ENCODE assay signal across 8 cellular contexts in the genomic region with DNA sequence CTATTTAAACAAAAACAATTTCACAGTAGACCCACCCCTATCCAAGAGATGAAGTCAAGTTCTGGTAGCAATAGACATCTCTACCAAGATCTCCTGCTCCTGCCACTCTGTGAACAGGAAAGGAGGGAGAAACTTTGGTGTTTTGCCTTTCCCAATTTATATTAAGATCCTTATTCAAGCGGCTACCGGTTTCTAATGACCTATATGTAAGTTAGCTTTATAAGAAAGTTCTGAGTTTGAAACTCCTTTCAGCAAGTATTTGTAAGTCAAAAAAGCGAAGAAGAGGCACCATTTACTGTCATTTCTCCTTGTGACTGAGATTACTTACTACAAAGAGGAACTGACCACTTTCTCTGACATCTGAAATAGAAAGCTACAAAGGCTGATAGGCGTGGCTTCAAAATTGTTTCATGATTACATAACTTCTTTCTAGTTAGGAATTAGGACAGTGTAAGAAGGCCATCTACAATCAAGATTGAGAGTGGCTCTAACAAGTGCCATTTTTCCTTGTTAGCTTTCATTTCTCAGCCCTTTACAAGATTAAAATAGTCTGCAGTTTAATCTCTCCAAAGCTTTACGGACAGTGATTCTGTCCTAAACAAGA. TPM values are rescaled to one million over a fixed set of nuclear protein-coding genes. Genes with fewer than 3 reads are reported as not detected.
DNase-seq lines count a peak whose midpoint lies in the region; ATAC-seq and TF ChIP-seq lines count a peak whose summit lies in the region.

A gene (plus strand): TSS at position 448 of the 604 bp plus-strand sequence. CDS start 10,803 bp downstream, outside the sequence.

- ATAC-seq in GM18505 (IDR thresholded peaks at IDR 0.05; ENCODE audit: unreplicated experiment): peak; percentile 87
- ATAC-seq in GM21529 (IDR thresholded peaks at IDR 0.05; ENCODE audit: unreplicated experiment): peak; percentile 93
- ATAC-seq in lower lobe of right lung: peak; percentile 68 to 81

- H3K4me1 ChIP-seq in lower lobe of right lung (peaks cover 5% of the 10 kb centered on the region), SJCRH30 (no peaks in the 10 kb centered on the region)

- H3K27ac ChIP-seq in lower lobe of right lung (peak within 1 kb of the TSS; percentile 61), SJCRH30 (no peak within 1 kb of the TSS)

- H3K4me3 ChIP-seq in lower lobe of right lung (peak within 1 kb of the TSS; percentile 38), SJCRH30 (no peak within 1 kb of the TSS)

- in situ Hi-C loops in KBM-7 (cut with MboI; ENCODE audit: low pct_unique_long_range_greater_than_20kb, low sequenced_read_pairs): no loop called here

- H3K27me3 ChIP-seq in lower lobe of right lung (ENCODE audit: low read depth): no peaks in the 10 kb centered on the region
- no peaks in the 10 kb centered on the region for H3K27me3 ChIP-seq in SJCRH30

- H3K36me3 ChIP-seq in lower lobe of right lung (no peaks in the 10 kb centered on the region), SJCRH30 (no peaks in the 10 kb centered on the region)

- H3K9me3 ChIP-seq in lower lobe of right lung (no peaks in the 10 kb centered on the region), SJCRH30 (replicated peaks) (no peaks in the 10 kb centered on the region)

- TF ChIP-seq CTCF in lower lobe of right lung (IDR thresholded peaks at IDR 0.05): no peak

- TF ChIP-seq POLR2A in GM18505 (IDR thresholded peaks at IDR 0.05; ENCODE audit: borderline replicate concordance, extremely low read depth, insufficient read depth, insufficient read length): no peak

- DNase-seq in KBM-7 (peak; percentile 44), lower lobe of right lung (no peak), NCI-H1930 (lab: John Stamatoyannopoulos, UW) (no peak), anterior cingulate cortex (lab: John Stamatoyannopoulos, UW) (no peak), SJCRH30 (no peak), HCEC 1CT (no peak)

- intact Hi-C loops in lower lobe of right lung (cut with DNase I): no loop called here

RNA-seq across cellular contexts. Expression of the gene that starts here (rescaled TPM):
- 84.3 TPM for total RNA-seq in lower lobe of right lung
- not detected in 2 replicates for total RNA-seq in SJCRH30 (2014; rRNA removed; shearing (Covaris generic))

Comparison
In these comparisons a context has a peak if more than half of its experiments do, and no peak if none do; other contexts are left out.
1. RNA of the gene that starts here (total RNA-seq): 84.3 TPM in lower lobe of right lung (single experiment); not detected in SJCRH30; every median in the first group is over 10 times any median in the second.
2. Peak in every context shown above with its lines, with median percentiles within 50 percentile points of each other: ATAC-seq.